8 cellular contexts compared by ENCODE assay signal in the genomic region with DNA sequence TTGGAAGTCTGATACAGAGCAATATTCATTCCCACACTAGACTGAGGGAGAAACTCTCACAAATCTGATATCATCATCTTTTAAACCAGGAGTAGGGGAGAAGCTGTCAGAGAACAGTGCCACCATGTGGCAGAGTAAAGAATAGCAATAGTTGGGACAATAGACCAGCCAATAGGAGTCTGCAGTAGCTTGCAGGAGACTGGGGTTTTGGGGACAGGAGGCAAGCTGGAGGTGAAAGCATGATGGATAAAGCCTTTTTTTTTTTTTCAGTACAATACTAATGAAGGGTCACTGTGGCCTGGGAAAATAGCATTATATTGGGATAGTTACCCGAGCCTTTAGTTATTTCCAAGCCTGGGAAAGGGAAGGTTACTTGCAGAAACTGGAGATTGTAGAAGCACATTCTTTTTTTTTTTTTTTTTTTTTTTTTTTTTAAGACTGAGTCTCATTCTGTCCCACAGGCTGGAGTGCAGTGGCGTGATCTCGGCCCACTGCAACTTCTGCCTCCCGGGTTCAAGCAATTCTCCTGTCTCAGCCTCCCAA.
A peak's percentile ranks its signal among the peaks of the same experiment; 100 is the strongest.
DNase-seq lines count a peak whose midpoint lies in the region; ATAC-seq and TF ChIP-seq lines count a peak whose summit lies in the region.

No MANE protein-coding gene starts in this region.

- no peaks in the 10 kb centered on the region for H3K27me3 ChIP-seq in DND-41 (ENCODE audit: insufficient read depth, low read length, poor library complexity)
- H3K27me3 ChIP-seq in OCI-LY1 (ENCODE audit: insufficient read depth, low read length): no peaks in the 10 kb centered on the region
- no peaks in the 10 kb centered on the region for H3K27me3 ChIP-seq in esophagus muscularis mucosa
- H3K27me3 ChIP-seq in testis: no peaks in the 10 kb centered on the region

- no peaks in the 10 kb centered on the region for H3K9me2 ChIP-seq in OCI-LY1 (ENCODE audit: low read depth, low read length)

- H3K4me2 ChIP-seq in DND-41 (ENCODE audit: insufficient read depth, low read length): peak overlapping the region; percentile 33; the same call in 1 of the 2 replicates
- no peak overlapping the region for H3K4me2 ChIP-seq in OCI-LY1 (ENCODE audit: low read length)

- H3K9ac ChIP-seq in DND-41 (ENCODE audit: low read depth, low read length) (peak overlapping the region; percentile 54), OCI-LY1 (ENCODE audit: low read length) (no peak overlapping the region)

- H3K4me3 ChIP-seq in DND-41 (ENCODE audit: low read depth in 1 of 2, low read length in 2 of 2) (no peak overlapping the region), OCI-LY1 (ENCODE audit: low read depth, low read length, poor library complexity, severe bottlenecking) (no peak overlapping the region), esophagus muscularis mucosa (no peak overlapping the region), testis (no peak overlapping the region)

- peak; percentile 90 for DNase-seq in DND-41
- peak in 58 of 76 experiments; percentile 1 to 79 (median 38) for DNase-seq in HUDEP-2 (lab: John Stamatoyannopoulos, UW; ENCODE audit: unreplicated experiment in 76 of 76)
- peak; percentile 67 for DNase-seq in activated T-cell treated with anti-CD3 and anti-CD28 coated beads for 4 hours
- DNase-seq in esophagus muscularis mucosa (ENCODE audit: extremely low spot score): peak; percentile 90
- DNase-seq in nephron progenitor cell: peak; percentile 64
- DNase-seq in testis: peak; percentile 78

- TF ChIP-seq POLR2A in esophagus muscularis mucosa (IDR thresholded peaks at IDR 0.05; ENCODE audit: low read depth) (no peak), testis (IDR thresholded peaks at IDR 0.05) (no peak)

- no peaks in the 10 kb centered on the region for H3F3A ChIP-seq in OCI-LY1 (ENCODE audit: insufficient read depth, low read length)

- TF ChIP-seq EP300 in esophagus muscularis mucosa (IDR thresholded peaks at IDR 0.05): no peak

- H3K27me3 Mint-ChIP-seq in nephron progenitor cell (ENCODE audit: low read depth, poor library complexity): no peaks in the 10 kb centered on the region

- H3K27ac Mint-ChIP-seq in nephron progenitor cell: no peak overlapping the region

- H3K9me3 ChIP-seq in DND-41 (ENCODE audit: insufficient read depth, low read length, severe bottlenecking) (peaks cover 2% of the 10 kb centered on the region), OCI-LY1 (ENCODE audit: low read length) (no peaks in the 10 kb centered on the region), esophagus muscularis mucosa (no peaks in the 10 kb centered on the region), testis (no peaks in the 10 kb centered on the region)

- H4K20me1 ChIP-seq in DND-41 (ENCODE audit: insufficient read depth, low read length): no peaks in the 10 kb centered on the region
- H4K20me1 ChIP-seq in OCI-LY1 (ENCODE audit: insufficient read depth, low read length): no peaks in the 10 kb centered on the region

- peaks cover 9% of the 10 kb centered on the region for H3K4me1 Mint-ChIP-seq in nephron progenitor cell

- TF ChIP-seq CTCF in DND-41 (IDR thresholded peaks at IDR 0.05; ENCODE audit: borderline replicate concordance, extremely low read depth, low read length, poor library complexity, severe bottlenecking) (peak; percentile 98), OCI-LY1 (IDR thresholded peaks at IDR 0.05; ENCODE audit: low read length) (peak; percentile 86), esophagus muscularis mucosa (IDR thresholded peaks at IDR 0.05) (peak; percentile 68 to 84 (median 75)), nephron progenitor cell (IDR thresholded peaks at IDR 0.05) (peak; percentile 84), testis (IDR thresholded peaks at IDR 0.05) (peak; percentile 57 to 83 (median 69))

- H3K36me3 ChIP-seq in DND-41 (ENCODE audit: insufficient read depth, low read length): no peaks in the 10 kb centered on the region
- H3K36me3 ChIP-seq in OCI-LY1 (ENCODE audit: insufficient read depth, low read length): no peaks in the 10 kb centered on the region
- H3K36me3 ChIP-seq in esophagus muscularis mucosa: no peaks in the 10 kb centered on the region
- H3K36me3 ChIP-seq in testis (ENCODE audit: low read depth, missing control alignments): no peaks in the 10 kb centered on the region

- no peaks in the 10 kb centered on the region for H3K36me3 Mint-ChIP-seq in nephron progenitor cell (ENCODE audit: low read depth)

- H3K4me3 Mint-ChIP-seq in nephron progenitor cell: no peak overlapping the region

- H3K79me2 ChIP-seq in DND-41 (ENCODE audit: insufficient read depth, low read length): no peaks in the 10 kb centered on the region
- H3K79me2 ChIP-seq in OCI-LY1 (ENCODE audit: insufficient read depth, low read length): no peaks in the 10 kb centered on the region

- peak; percentile 97 for ATAC-seq in DND-41 (ENCODE audit: insufficient read depth, low read depth)
- ATAC-seq in GM21528 (IDR thresholded peaks at IDR 0.05; ENCODE audit: low FRiP score, unreplicated experiment): peak; percentile 98

- peaks cover 59% of the 10 kb centered on the region for H3K4me1 ChIP-seq in DND-41 (ENCODE audit: insufficient read depth, low read length)
- H3K4me1 ChIP-seq in OCI-LY1 (ENCODE audit: insufficient read depth, low read length, severe bottlenecking): no peaks in the 10 kb centered on the region
- peaks cover 0 to 5% (median 0%) of the 10 kb centered on the region in 4 donors for H3K4me1 ChIP-seq in esophagus muscularis mucosa
- H3K4me1 ChIP-seq in testis: no peaks in the 10 kb centered on the region

- H3K27ac ChIP-seq in DND-41 (ENCODE audit: low read length): peak overlapping the region; percentile 93
- no peak overlapping the region for H3K27ac ChIP-seq in OCI-LY1 (ENCODE audit: low read depth, low read length, poor library complexity, severe bottlenecking)
- no peak overlapping the region for H3K27ac ChIP-seq in esophagus muscularis mucosa (replicated peaks in 1 of 4)
- H3K27ac ChIP-seq in testis: no peak overlapping the region

- peaks cover 4% of the 10 kb centered on the region for H3K9me3 Mint-ChIP-seq in nephron progenitor cell

- H2AFZ ChIP-seq in DND-41 (ENCODE audit: low read depth, low read length): no peak overlapping the region
- no peak overlapping the region for H2AFZ ChIP-seq in OCI-LY1 (ENCODE audit: low read length)

- 78% methylated on average over 4 of the region's 4 CpGs for WGBS in esophagus muscularis mucosa
- WGBS in testis, 2 donors: 56 to 65% methylated on average over 4 of the region's 4 CpGs

- intact Hi-C loops in esophagus muscularis mucosa (cut with DNase I) (loop anchor here (5.0 kb wide), 1 partner anchor 50 kb away; no protein-coding TSS in a partner anchor), testis (cut with DNase I; ENCODE audit: low total_unique reads) (no loop called here)

Comparison
In these comparisons a context has a peak if more than half of its experiments do, and no peak if none do; other contexts are left out.
1. DNase-seq: peak in every context shown above with its lines; median percentile 90 in DND-41; 90 in esophagus muscularis mucosa; 78 in testis; 67 in activated T-cell treated with anti-CD3 and anti-CD28 coated beads for 4 hours; 64 in nephron progenitor cell; 38 in HUDEP-2.